8 cellular contexts compared by ENCODE assay signal in the genomic region with DNA sequence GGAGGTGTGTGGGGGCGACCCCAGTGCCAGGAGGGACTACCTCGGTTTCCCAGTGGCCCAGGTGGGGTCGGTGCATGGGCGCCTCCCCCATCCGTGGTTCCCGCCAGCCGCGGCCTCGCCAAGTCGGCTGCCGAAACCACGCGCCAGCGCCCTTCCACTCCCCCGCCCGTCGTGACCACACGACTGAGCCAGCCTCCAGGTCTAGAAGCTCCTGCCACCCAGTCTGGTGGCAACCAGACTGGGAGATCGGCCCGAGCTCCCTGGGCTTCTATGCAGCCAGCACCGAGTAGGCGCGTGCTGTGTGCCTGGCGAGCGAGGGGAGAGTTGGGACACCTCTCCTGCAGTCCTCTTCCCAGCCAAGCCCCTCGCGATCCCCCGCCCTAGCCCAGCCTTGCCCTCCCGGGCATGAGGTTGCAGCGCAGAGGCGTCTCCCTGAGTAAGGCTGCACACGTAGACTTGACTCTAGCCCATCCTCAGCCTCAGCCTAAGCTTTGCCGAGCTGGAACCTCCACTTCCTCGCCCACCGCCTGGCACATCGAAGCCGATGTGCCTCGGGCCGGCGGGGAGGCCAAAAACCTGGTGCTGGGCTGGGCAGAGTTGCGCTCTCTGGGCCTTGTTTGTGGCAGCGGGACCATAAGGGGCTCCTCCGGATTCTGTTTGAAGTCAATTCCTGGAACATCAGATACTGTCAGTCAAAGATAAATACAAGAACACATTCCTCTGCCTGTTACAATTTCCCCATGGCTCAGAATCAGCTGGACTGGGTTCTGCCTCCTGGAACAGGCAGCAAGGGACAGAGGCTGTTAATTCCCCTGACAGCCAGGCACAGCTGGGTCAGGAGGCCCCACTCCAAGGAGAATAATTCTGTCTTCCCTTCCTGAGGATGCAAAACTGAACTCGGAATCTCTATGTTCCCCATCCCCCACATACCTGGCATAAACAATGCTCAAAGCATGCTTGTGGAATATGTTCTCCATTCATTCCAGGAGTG. TPM values are rescaled to one million over a fixed set of nuclear protein-coding genes. Genes with fewer than 3 reads are reported as not detected.
DNase-seq lines count a peak whose midpoint lies in the region; ATAC-seq and TF ChIP-seq lines count a peak whose summit lies in the region.

No MANE protein-coding gene starts in this region.

- no peaks in the 10 kb centered on the region for H3K9me3 Mint-ChIP-seq in activated CD4-positive, alpha-beta T cell treated with anti-CD3 and anti-CD28 coated beads, Interleukin-2, amount 10 ng/mL, durations not matched to agents 7 days and 5 days
- no peaks in the 10 kb centered on the region for H3K9me3 Mint-ChIP-seq in nephron

- peak overlapping the region; percentile 33 for H3K27ac Mint-ChIP-seq in activated CD4-positive, alpha-beta T cell treated with anti-CD3 and anti-CD28 coated beads, Interleukin-2, amount 10 ng/mL, durations not matched to agents 7 days and 5 days
- peak overlapping the region; percentile 67 to 83 (median 82) for H3K27ac Mint-ChIP-seq in nephron

- H3K4me1 ChIP-seq in BLaER1 treated with 17β-estradiol and CSF1 and Interleukin-3, amounts not matched to agents 10 nM and 100 nM = peaks cover 16 to 48% (median 32%) of the 10 kb centered on the region in 10 experiments

- no peaks in the 10 kb centered on the region for H3K36me3 Mint-ChIP-seq in activated CD4-positive, alpha-beta T cell treated with anti-CD3 and anti-CD28 coated beads, Interleukin-2, amount 10 ng/mL, durations not matched to agents 7 days and 5 days (ENCODE audit: low read depth)
- no peaks in the 10 kb centered on the region for H3K36me3 Mint-ChIP-seq in nephron (ENCODE audit: low read depth)

- POLR2A ChIA-PET in activated CD4-positive, alpha-beta T cell treated with anti-CD3 and anti-CD28 coated beads, Interleukin-2, amount 10 ng/mL, durations not matched to agents 7 days and 5 days (lab: Charles Lee) = no interaction called here

- H3K4me1 Mint-ChIP-seq in activated CD4-positive, alpha-beta T cell treated with anti-CD3 and anti-CD28 coated beads, Interleukin-2, amount 10 ng/mL, durations not matched to agents 7 days and 5 days = peaks cover 15% of the 10 kb centered on the region
- peaks cover 30% of the 10 kb centered on the region for H3K4me1 Mint-ChIP-seq in nephron

- peaks cover 0 to 45% (median 20%) of the 10 kb centered on the region in 11 experiments; a peak in 16 of 22 replicates for H4K20me1 ChIP-seq in BLaER1 treated with 17β-estradiol and CSF1 and Interleukin-3, amounts not matched to agents 10 nM and 100 nM

- H3K9ac ChIP-seq in BLaER1 treated with 17β-estradiol and CSF1 and Interleukin-3, amounts not matched to agents 10 nM and 100 nM = peak overlapping the region in 3 of 11 experiments; percentile 61 to 66 (median 63); a peak in 3 of 22 replicates

- peak overlapping the region; percentile 57 for H3K4me3 Mint-ChIP-seq in activated CD4-positive, alpha-beta T cell treated with anti-CD3 and anti-CD28 coated beads, Interleukin-2, amount 10 ng/mL, durations not matched to agents 7 days and 5 days
- H3K4me3 Mint-ChIP-seq in nephron = peak overlapping the region; percentile 74 to 86 (median 84)

- ATAC-seq in HG02973 (IDR thresholded peaks at IDR 0.05; ENCODE audit: unreplicated experiment) = no peak

- peaks cover 54 to 72% (median 60%) of the 10 kb centered on the region in 11 experiments for H3K27me3 ChIP-seq in BLaER1 treated with 17β-estradiol and CSF1 and Interleukin-3, amounts not matched to agents 10 nM and 100 nM

- H3K27me3 Mint-ChIP-seq in activated CD4-positive, alpha-beta T cell treated with anti-CD3 and anti-CD28 coated beads, Interleukin-2, amount 10 ng/mL, durations not matched to agents 7 days and 5 days = peaks cover 49% of the 10 kb centered on the region
- peaks cover 52% of the 10 kb centered on the region for H3K27me3 Mint-ChIP-seq in nephron (ENCODE audit: low read depth)

- no peak for TF ChIP-seq CTCF in nephron (IDR thresholded peaks at IDR 0.05; ENCODE audit: unreplicated experiment in 3 of 3)

- peak overlapping the region; percentile 86 to 96 (median 90) for H3K4me2 ChIP-seq in BLaER1 treated with 17β-estradiol and CSF1 and Interleukin-3, amounts not matched to agents 10 nM and 100 nM

- peak; percentile 39 for DNase-seq in activated CD4-positive, alpha-beta T cell treated with anti-CD3 and anti-CD28 coated beads, Interleukin-2, amount 10 ng/mL, durations not matched to agents 7 days and 5 days
- DNase-seq in effector CD4-positive, alpha-beta T cell = peak; percentile 14
- DNase-seq in GM19238 (ENCODE audit: insufficient read length, low spot score) (no peak), OCI-M2 (lab: John Stamatoyannopoulos, UW; ENCODE audit: unreplicated experiment) (no peak), DMS153 (lab: John Stamatoyannopoulos, UW) (no peak)

- H3K4me3 ChIP-seq in BLaER1 treated with 17β-estradiol and CSF1 and Interleukin-3, amounts not matched to agents 10 nM and 100 nM = peak overlapping the region; percentile 50 to 69 (median 60); a peak in 19 of 20 replicates

- H3K27ac ChIP-seq in BLaER1 treated with 17β-estradiol and CSF1 and Interleukin-3, amounts not matched to agents 10 nM and 100 nM = no peak overlapping the region

- no peaks in the 10 kb centered on the region for H3K36me3 ChIP-seq in BLaER1 treated with 17β-estradiol and CSF1 and Interleukin-3, amounts not matched to agents 10 nM and 100 nM

- H3K9me3 ChIP-seq in BLaER1 treated with 17β-estradiol and CSF1 and Interleukin-3, amounts not matched to agents 10 nM and 100 nM (replicated peaks in 1 of 11) = no peaks in the 10 kb centered on the region

- CTCF ChIA-PET in activated CD4-positive, alpha-beta T cell treated with anti-CD3 and anti-CD28 coated beads, Interleukin-2, amount 10 ng/mL, durations not matched to agents 7 days and 5 days (lab: Charles Lee) = interaction anchor here (0.8 to 1.7 kb wide), 2 partner anchors 45 to 82 kb away, joined by 3 to 4 read pairs; partner anchors contain the start of gene C6orf89

RNA-seq across cellular contexts. Expression of gene CPNE5, which starts 1.5 kb away (rescaled TPM):
- total RNA-seq in activated CD4-positive, alpha-beta T cell treated with anti-CD3 and anti-CD28 coated beads, Interleukin-2, amount 10 ng/mL, durations not matched to agents 7 days and 5 days = under 1 TPM; 0.47 to 1.00 TPM

RNA-seq across cellular contexts. Expression of gene PPIL1, which starts 33.8 kb away (rescaled TPM):
- total RNA-seq in activated CD4-positive, alpha-beta T cell treated with anti-CD3 and anti-CD28 coated beads, Interleukin-2, amount 10 ng/mL, durations not matched to agents 7 days and 5 days = 10 to 100 TPM; 27.0 to 29.3 TPM

RNA-seq across cellular contexts. Expression of gene C6orf89, which starts 45.0 kb away (rescaled TPM):
- 10 to 100 TPM; 47.5 to 58.1 TPM for total RNA-seq in activated CD4-positive, alpha-beta T cell treated with anti-CD3 and anti-CD28 coated beads, Interleukin-2, amount 10 ng/mL, durations not matched to agents 7 days and 5 days

Comparison
In these comparisons a context has a peak if more than half of its experiments do, and no peak if none do; other contexts are left out.
1. DNase-seq: peak in activated CD4-positive, alpha-beta T cell treated with anti-CD3 and anti-CD28 coated beads, Interleukin-2, amount 10 ng/mL, durations not matched to agents 7 days and 5 days (single experiment) and effector CD4-positive, alpha-beta T cell (single experiment); none in GM19238 (single experiment), OCI-M2 (single experiment) and DMS153 (single experiment).